ENCODE assay signal across 11 cellular contexts in the genomic region with DNA sequence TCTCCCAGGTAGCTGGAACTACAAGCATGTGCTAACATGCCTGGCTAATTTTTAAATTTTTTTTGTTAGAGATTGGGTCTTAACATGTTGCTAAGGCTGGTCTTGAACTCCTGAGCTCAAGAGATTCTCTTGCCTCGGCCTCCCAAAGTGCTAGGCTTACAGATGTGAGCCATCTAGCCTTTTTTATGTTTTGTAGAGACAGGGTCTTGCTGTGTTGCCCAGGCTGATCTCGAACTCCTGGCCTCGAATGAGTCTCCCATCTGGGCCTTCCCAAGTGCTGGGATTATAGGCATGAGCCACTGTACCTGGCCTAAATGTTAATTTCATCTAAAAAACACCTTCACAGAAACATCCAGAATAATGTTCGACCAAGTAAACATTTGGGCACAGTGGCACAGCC.
"Had no signal": no experiment of that assay in that cellular context is flagged by ENCODE, and none has a peak within 500 bp of the region (broad histone marks: within the 10 kb centered on the region; RNA-seq: fewer than 3 reads in every experiment).

No MANE protein-coding gene starts in this region.

- FAIRE-seq: H1, H54 had no signal

- H3K27ac ChIP-seq: GM23248 had no signal

- H3K9me3 Mint-ChIP-seq: GM23338, HFFc6 had no signal

- H3K4me3 ChIP-seq: GM23248, GM23338, HAP-1 had no signal

- H3K9ac ChIP-seq: GM23248 had no signal

- H3K27ac Mint-ChIP-seq: GM23338, H9, HFFc6 had no signal

- DNase-seq: GM23248, GOT3, H7, H9, HCEC 1CT, HFFc6 had no signal

- ATAC-seq: GM23338, HCT116 had no signal

- H3K36me3 ChIP-seq: HAP-1 had no signal

- H3K9me3 ChIP-seq: HAP-1 had no signal

- H2AFZ ChIP-seq: GM23248, GM23338 had no signal

- H3K4me3 Mint-ChIP-seq: GM23338, H9, HFFc6 had no signal

- H3K4me1 ChIP-seq: HAP-1 had no signal

- H3K4me2 ChIP-seq: GM23338 had no signal
